In genomic region chr9:33445389-33445881, GRCh38 we compare ENCODE assay signal across 8 cellular contexts. TPM values are rescaled to one million over a fixed set of nuclear protein-coding genes. Genes with fewer than 3 reads are reported as not detected.
DNase-seq lines count a peak whose midpoint lies in the region; ATAC-seq and TF ChIP-seq lines count a peak whose summit lies in the region.

No MANE protein-coding gene starts in this region.

- H3K27me3 ChIP-seq in liver (ENCODE audit: control insufficient read depth in 4 of 4, insufficient read depth in 4 of 4, low read length in 3 of 4) (no peaks in the 10 kb centered on the region), gastroesophageal sphincter (no peaks in the 10 kb centered on the region)

- H3K4me1 ChIP-seq in liver (ENCODE audit: control insufficient read depth in 4 of 4, insufficient read depth in 4 of 4, low read length in 3 of 4) (peaks cover 12 to 44% (median 24%) of the 10 kb centered on the region in 4 donors), gastroesophageal sphincter (peaks cover 0 to 30% (median 3%) of the 10 kb centered on the region in 3 donors)

- no peak for TF ChIP-seq RAD21 in liver (IDR thresholded peaks at IDR 0.05)

- H3K36me3 ChIP-seq in liver (ENCODE audit: control insufficient read depth in 4 of 4, insufficient read depth in 3 of 4, low read depth in 1 of 4, low read length in 3 of 4) (peaks cover 12 to 20% (median 16%) of the 10 kb centered on the region in 4 donors), gastroesophageal sphincter (peaks cover 0 to 19% of the 10 kb centered on the region in 2 donors)

- ATAC-seq in activated T-helper 17 cell treated with anti-CD3 and anti-CD28 coated beads, Interleukin-2, amount 50 U/mL, for 72 hours (replicated peaks): no peak
- ATAC-seq in gastroesophageal sphincter: no peak
- ATAC-seq in HG02981 (IDR thresholded peaks at IDR 0.05; ENCODE audit: unreplicated experiment): no peak

- no peak overlapping the region for H3K4me3 Mint-ChIP-seq in activated naive CD4-positive, alpha-beta T cell treated with anti-CD3 and anti-CD28 coated beads for 36 hours
- H3K4me3 Mint-ChIP-seq in activated T-helper 17 cell treated with anti-CD3 and anti-CD28 coated beads, Interleukin-2, amount 50 U/mL, for 72 hours: peak overlapping the region; percentile 97
- H3K4me3 Mint-ChIP-seq in type B pancreatic cell: peak overlapping the region; percentile 76

- H3K9ac ChIP-seq in liver (ENCODE audit: low read depth in 1 of 2, low read length in 2 of 2): peak overlapping the region; percentile 91 to 96

- H3K4me3 ChIP-seq in liver (ENCODE audit: low read depth in 1 of 3, low read length in 3 of 3): peak overlapping the region; percentile 61 to 74 (median 65)
- H3K4me3 ChIP-seq in gastroesophageal sphincter: no peak overlapping the region

- TF ChIP-seq EP300 in gastroesophageal sphincter (IDR thresholded peaks at IDR 0.05): no peak

- H3K9me3 ChIP-seq in liver (ENCODE audit: control insufficient read depth in 4 of 4, low read length in 3 of 4): no peaks in the 10 kb centered on the region
- H3K9me3 ChIP-seq in gastroesophageal sphincter: no peaks in the 10 kb centered on the region

- DNase-seq in activated naive CD4-positive, alpha-beta T cell treated with anti-CD3 and anti-CD28 coated beads for 36 hours: peak; percentile 23
- no peak for DNase-seq in activated naive CD4-positive, alpha-beta T cell treated with Interleukin-2 at 50 U/mL for 16 hours
- no peak for DNase-seq in type B pancreatic cell (ENCODE audit: extremely low spot score, unreplicated experiment)
- no peak for DNase-seq in nucleus accumbens (lab: John Stamatoyannopoulos, UW)

- peaks cover 46% of the 10 kb centered on the region for H3K4me1 Mint-ChIP-seq in activated naive CD4-positive, alpha-beta T cell treated with anti-CD3 and anti-CD28 coated beads for 36 hours (ENCODE audit: low read depth)
- H3K4me1 Mint-ChIP-seq in activated T-helper 17 cell treated with anti-CD3 and anti-CD28 coated beads, Interleukin-2, amount 50 U/mL, for 72 hours: peaks cover 38% of the 10 kb centered on the region
- peaks cover 28% of the 10 kb centered on the region for H3K4me1 Mint-ChIP-seq in type B pancreatic cell (ENCODE audit: unreplicated experiment)

- no peaks in the 10 kb centered on the region for H3K9me3 Mint-ChIP-seq in activated naive CD4-positive, alpha-beta T cell treated with anti-CD3 and anti-CD28 coated beads for 36 hours
- H3K9me3 Mint-ChIP-seq in activated T-helper 17 cell treated with anti-CD3 and anti-CD28 coated beads, Interleukin-2, amount 50 U/mL, for 72 hours: no peaks in the 10 kb centered on the region
- no peaks in the 10 kb centered on the region for H3K9me3 Mint-ChIP-seq in type B pancreatic cell

- H3K27me3 Mint-ChIP-seq in activated naive CD4-positive, alpha-beta T cell treated with anti-CD3 and anti-CD28 coated beads for 36 hours (ENCODE audit: low read depth): no peaks in the 10 kb centered on the region
- no peaks in the 10 kb centered on the region for H3K27me3 Mint-ChIP-seq in activated T-helper 17 cell treated with anti-CD3 and anti-CD28 coated beads, Interleukin-2, amount 50 U/mL, for 72 hours
- H3K27me3 Mint-ChIP-seq in type B pancreatic cell: peaks cover 25% of the 10 kb centered on the region

- WGBS in liver: 30% methylated on average over 8 of the region's 8 CpGs
- WGBS in gastroesophageal sphincter (ENCODE audit: low coverage in 1 of 2), 2 donors: 74 to 92% methylated on average over 4 of the region's 8 CpGs

- TF ChIP-seq CTCF in liver (IDR thresholded peaks at IDR 0.05; ENCODE audit: low read depth, low read length, missing input control) (no peak), type B pancreatic cell (conservative IDR thresholded peaks at IDR 0.05) (no peak), gastroesophageal sphincter (IDR thresholded peaks at IDR 0.05) (no peak)

- no peak for TF ChIP-seq POLR2A in gastroesophageal sphincter (IDR thresholded peaks at IDR 0.05)

- no peaks in the 10 kb centered on the region for H3K36me3 Mint-ChIP-seq in activated naive CD4-positive, alpha-beta T cell treated with anti-CD3 and anti-CD28 coated beads for 36 hours (ENCODE audit: low read depth)
- peaks cover 25% of the 10 kb centered on the region for H3K36me3 Mint-ChIP-seq in activated T-helper 17 cell treated with anti-CD3 and anti-CD28 coated beads, Interleukin-2, amount 50 U/mL, for 72 hours (ENCODE audit: low read depth)
- H3K36me3 Mint-ChIP-seq in type B pancreatic cell: no peaks in the 10 kb centered on the region

- H3K27ac ChIP-seq in liver (ENCODE audit: low read depth in 1 of 2, low read length in 2 of 2) (peak overlapping the region; percentile 95 to 96), gastroesophageal sphincter (no peak overlapping the region)

- CTCF ChIA-PET in activated naive CD4-positive, alpha-beta T cell treated with anti-CD3 and anti-CD28 coated beads for 36 hours (lab: Charles Lee): interaction anchor here (0.7 to 2.1 kb wide), 5 partner anchors 10 to 71 kb away, joined by 3 to 7 read pairs (median 5); no protein-coding TSS in a partner anchor

- intact Hi-C loops in activated naive CD4-positive, alpha-beta T cell treated with anti-CD3 and anti-CD28 coated beads for 36 hours (cut with micrococcal nuclease): loop anchor here (5.0 kb wide), 1 partner anchor 732 kb away; the partner anchor contains the start of gene UBAP1

- H3K27ac Mint-ChIP-seq in activated naive CD4-positive, alpha-beta T cell treated with anti-CD3 and anti-CD28 coated beads for 36 hours: peak overlapping the region; percentile 32
- peak overlapping the region; percentile 98 for H3K27ac Mint-ChIP-seq in activated T-helper 17 cell treated with anti-CD3 and anti-CD28 coated beads, Interleukin-2, amount 50 U/mL, for 72 hours
- peak overlapping the region; percentile 86 for H3K27ac Mint-ChIP-seq in type B pancreatic cell

TF ChIP-seq in liver, 16 proteins besides CTCF, POLR2A, EP300 and RAD21 (continues in another document):
- TF ChIP-seq NR2F2 (IDR thresholded peaks at IDR 0.05) (no peak), HNF4A (conservative IDR thresholded peaks at IDR 0.05) (peak; percentile 43 to 73), HNF4G (IDR thresholded peaks at IDR 0.05) (no peak)
- TF ChIP-seq, protein P1, sequence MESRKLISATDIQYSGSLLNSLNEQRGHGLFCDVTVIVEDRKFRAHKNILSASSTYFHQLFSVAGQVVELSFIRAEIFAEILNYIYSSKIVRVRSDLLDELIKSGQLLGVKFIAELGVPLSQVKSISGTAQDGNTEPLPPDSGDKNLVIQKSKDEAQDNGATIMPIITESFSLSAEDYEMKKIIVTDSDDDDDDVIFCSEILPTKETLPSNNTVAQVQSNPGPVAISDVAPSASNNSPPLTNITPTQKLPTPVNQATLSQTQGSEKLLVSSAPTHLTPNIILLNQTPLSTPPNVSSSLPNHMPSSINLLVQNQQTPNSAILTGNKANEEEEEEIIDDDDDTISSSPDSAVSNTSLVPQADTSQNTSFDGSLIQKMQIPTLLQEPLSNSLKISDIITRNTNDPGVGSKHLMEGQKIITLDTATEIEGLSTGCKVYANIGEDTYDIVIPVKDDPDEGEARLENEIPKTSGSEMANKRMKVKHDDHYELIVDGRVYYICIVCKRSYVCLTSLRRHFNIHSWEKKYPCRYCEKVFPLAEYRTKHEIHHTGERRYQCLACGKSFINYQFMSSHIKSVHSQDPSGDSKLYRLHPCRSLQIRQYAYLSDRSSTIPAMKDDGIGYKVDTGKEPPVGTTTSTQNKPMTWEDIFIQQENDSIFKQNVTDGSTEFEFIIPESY (IDR thresholded peaks at IDR 0.05): no peak

RNA-seq across cellular contexts. Expression of gene AQP3, which starts 2.0 kb away (rescaled TPM):
- total RNA-seq in activated naive CD4-positive, alpha-beta T cell treated with anti-CD3 and anti-CD28 coated beads for 36 hours: 1 to 10 TPM; 7.2 to 8.1 TPM
- 10 to 100 TPM; 37.3 to 72.5 TPM for total RNA-seq in activated T-helper 17 cell treated with anti-CD3 and anti-CD28 coated beads, Interleukin-2, amount 50 U/mL, for 72 hours
- total RNA-seq in liver (100 to 1,000 TPM in 1 of 2 donors, 10 to 100 TPM in 1; 60.5 to 109 TPM), type B pancreatic cell (ENCODE audit: low replicate concordance) (33.1 and 67.0 TPM in 2 replicates), gastroesophageal sphincter (100 to 1,000 TPM in 1 of 4 donors, 10 to 100 TPM in 2, 1 to 10 TPM in 1; 3.9 to 100 (median 15.5) TPM)
- polyA plus RNA-seq in liver: 100 to 1,000 TPM in 1 of 2 donors, 10 to 100 TPM in 1; 65.7 to 124 TPM

RNA-seq across cellular contexts. Expression of gene NOL6, which starts 28.3 kb away (rescaled TPM):
- 10 to 100 TPM; 38.2 to 38.6 TPM for total RNA-seq in activated naive CD4-positive, alpha-beta T cell treated with anti-CD3 and anti-CD28 coated beads for 36 hours
- 10 to 100 TPM; 25.9 to 58.3 TPM for total RNA-seq in activated T-helper 17 cell treated with anti-CD3 and anti-CD28 coated beads, Interleukin-2, amount 50 U/mL, for 72 hours
- 10 to 100 TPM; 10.6 to 20.2 TPM for total RNA-seq in liver
- polyA plus RNA-seq in liver: 10 to 100 TPM in 1 of 2 donors, 1 to 10 TPM in 1; 8.8 to 16.9 TPM
- 39.2 and 46.3 TPM in 2 replicates for total RNA-seq in type B pancreatic cell (ENCODE audit: low replicate concordance)
- total RNA-seq in gastroesophageal sphincter: 10 to 100 TPM in 3 of 4 donors, 1 to 10 TPM in 1; 9.0 to 21.4 (median 16.1) TPM

RNA-seq across cellular contexts. Expression of gene AQP7, which starts 43.1 kb away (rescaled TPM):
- total RNA-seq in activated naive CD4-positive, alpha-beta T cell treated with anti-CD3 and anti-CD28 coated beads for 36 hours: not detected
- total RNA-seq in activated T-helper 17 cell treated with anti-CD3 and anti-CD28 coated beads, Interleukin-2, amount 50 U/mL, for 72 hours: under 1 TPM; 0.42 to 0.45 TPM
- 10 to 100 TPM in 1 of 2 donors, 1 to 10 TPM in 1; 4.8 to 17.1 TPM for total RNA-seq in liver
- polyA plus RNA-seq in liver: 10 to 100 TPM; 11.9 to 22.3 TPM
- total RNA-seq in type B pancreatic cell (ENCODE audit: low replicate concordance): 3.7 and 5.0 TPM in 2 replicates
- total RNA-seq in gastroesophageal sphincter: 1 to 10 TPM; 1.2 to 2.0 (median 1.6) TPM

Comparison
In these comparisons a context has a peak if more than half of its experiments do, and no peak if none do; other contexts are left out.
1. H3K27ac Mint-ChIP-seq: peak in every context shown above with its lines; median percentile 98 in activated T-helper 17 cell treated with anti-CD3 and anti-CD28 coated beads, Interleukin-2, amount 50 U/mL, for 72 hours; 86 in type B pancreatic cell; 32 in activated naive CD4-positive, alpha-beta T cell treated with anti-CD3 and anti-CD28 coated beads for 36 hours.
2. H3K27ac ChIP-seq: peak in liver (2 of 2); none in gastroesophageal sphincter (0 of 4).
3. H3K4me3 ChIP-seq: peak in liver (3 of 3); none in gastroesophageal sphincter (0 of 2).